9 cellular contexts compared by ENCODE assay signal in genomic region chr10:93468532-93469213, GRCh38. TPM values are rescaled to one million over a fixed set of nuclear protein-coding genes. Genes with fewer than 3 reads are reported as not detected.
DNase-seq lines count a peak whose midpoint lies in the region; ATAC-seq, FAIRE-seq and TF ChIP-seq lines count a peak whose summit lies in the region.
"Had no signal": no experiment of that assay in that cellular context is flagged by ENCODE, and none has a peak within 500 bp of the region (broad histone marks: within the 10 kb centered on the region; RNA-seq: fewer than 3 reads in every experiment).

No MANE protein-coding gene starts in this region.

- ATAC-seq in foreskin keratinocyte = peak; percentile 47
- no peak for ATAC-seq in GM18511 (IDR thresholded peaks at IDR 0.05; ENCODE audit: unreplicated experiment)
- no peak for ATAC-seq in activated CD4-positive, CD25-positive, alpha-beta regulatory T cell treated with anti-CD3 and anti-CD28 coated beads, Interleukin-2, amount 50 U/mL, for 24 hours

- H3K27me3 ChIP-seq in foreskin keratinocyte = no peaks in the 10 kb centered on the region
- H3K27me3 ChIP-seq in smooth muscle cell (ENCODE audit: low read depth) = no peaks in the 10 kb centered on the region

- H3K27ac ChIP-seq in foreskin keratinocyte (peak overlapping the region; percentile 76), smooth muscle cell (ENCODE audit: low read depth) (peak overlapping the region; percentile 98)

- TF ChIP-seq CTCF in foreskin keratinocyte (conservative IDR thresholded peaks at IDR 0.05) (peak; percentile 24), smooth muscle cell (IDR thresholded peaks at IDR 0.05; ENCODE audit: borderline replicate concordance, insufficient read depth, poor library complexity, severe bottlenecking) (no peak)

- TF ChIP-seq POLR2A in H54 (IDR thresholded peaks at IDR 0.05; ENCODE audit: low read depth, low read length) = no peak

- no peaks in the 10 kb centered on the region for H3K9me3 ChIP-seq in smooth muscle cell (replicated peaks; ENCODE audit: low read depth)

- peaks cover 63% of the 10 kb centered on the region for H3K79me2 ChIP-seq in smooth muscle cell (ENCODE audit: low read depth)

- H3K4me1 ChIP-seq in foreskin keratinocyte = peaks cover 57% of the 10 kb centered on the region
- peaks cover 20% of the 10 kb centered on the region for H3K4me1 ChIP-seq in smooth muscle cell (ENCODE audit: low read depth)

- no peak overlapping the region for H2AFZ ChIP-seq in smooth muscle cell (ENCODE audit: low read depth)

- H4K20me1 ChIP-seq in smooth muscle cell (ENCODE audit: low read depth) = no peaks in the 10 kb centered on the region

- peak overlapping the region; percentile 75 for H3K4me2 ChIP-seq in smooth muscle cell

- H3K36me3 ChIP-seq in smooth muscle cell (ENCODE audit: low read depth) = no peaks in the 10 kb centered on the region

- peak overlapping the region; percentile 81 for H3K9ac ChIP-seq in smooth muscle cell (ENCODE audit: low read depth)

- DNase-seq in H54 (ENCODE audit: insufficient read length, low spot score) (peak; percentile 73), T1000 (lab: John Stamatoyannopoulos, UW) (peak; percentile 61), foreskin keratinocyte (peak; percentile 80 to 91), smooth muscle cell (lab: John Stamatoyannopoulos, UW; ENCODE audit: unreplicated experiment) (no peak)
- no peak for DNase-seq in activated CD4-positive, CD25-positive, alpha-beta regulatory T cell treated with anti-CD3 and anti-CD28 coated beads, Interleukin-2, amount 50 U/mL, for 72 hours
- DNase-seq in stimulated activated naive CD4-positive, alpha-beta T cell (lab: John Stamatoyannopoulos, UW) = no peak
- DNase-seq: stimulated activated CD4-positive, alpha-beta T cell treated with anti-CD3 and anti-CD28 coated beads, Interleukin-12 subunit alpha, Interleukin-12 subunit beta, amount 100 ng/mL, for 4 hours had no signal

- peaks cover 48% of the 10 kb centered on the region for H3F3A ChIP-seq in smooth muscle cell (ENCODE audit: low read depth)

- WGBS in smooth muscle cell (ENCODE audit: low lambda C conversion rate) = 52% methylated on average over 9 of the region's 9 CpGs

- no peak overlapping the region for H3K4me3 ChIP-seq in smooth muscle cell

- FAIRE-seq in H54 (lab: Jason Lieb, UNC) = peak; percentile 78

RNA-seq across cellular contexts. Expression of gene MYOF, which starts 13.5 kb away (rescaled TPM):
- total RNA-seq in foreskin keratinocyte (227 and 235 TPM in 2 replicates), smooth muscle cell (99.5 and 99.6 TPM in 2 replicates)
- polyA plus RNA-seq in foreskin keratinocyte (56.1 and 63.0 TPM in 2 replicates), smooth muscle cell (29.6 and 45.1 TPM in 2 replicates)

RNA-seq across cellular contexts. Expression of gene CEP55, which starts 27.7 kb away (rescaled TPM):
- total RNA-seq in foreskin keratinocyte (58.5 and 78.4 TPM in 2 replicates), smooth muscle cell (6.5 and 9.3 TPM in 2 replicates)
- polyA plus RNA-seq in foreskin keratinocyte (28.2 and 42.3 TPM in 2 replicates), smooth muscle cell (5.4 and 6.8 TPM in 2 replicates)

Comparison
In these comparisons a context has a peak if more than half of its experiments do, and no peak if none do; other contexts are left out.
1. DNase-seq: peak in H54 (single experiment), T1000 (single experiment) and foreskin keratinocyte (2 of 2); none in smooth muscle cell (single experiment), activated CD4-positive, CD25-positive, alpha-beta regulatory T cell treated with anti-CD3 and anti-CD28 coated beads, Interleukin-2, amount 50 U/mL, for 72 hours (single experiment) and stimulated activated naive CD4-positive, alpha-beta T cell (0 of 6).